Comparison of ENCODE assay signal across 1 cellular context in genomic region chr9:95157491-95158151, GRCh38.
TF ChIP-seq lines count a peak whose summit lies in the region.

No MANE protein-coding gene starts in this region.

TF ChIP-seq in K562, 482 proteins besides CTCF, POLR2A, EP300 and RAD21 (continued from another document):
- TF ChIP-seq ARID3B (CRISPR knock-in tag; IDR thresholded peaks at IDR 0.05; ENCODE audit: borderline replicate concordance) = no peak
- TF ChIP-seq PKNOX1 (IDR thresholded peaks at IDR 0.05) = peak; percentile 33; the same call in 1 of the 2 replicates
- no peak for TF ChIP-seq HES1 (IDR thresholded peaks at IDR 0.05; ENCODE audit: low read depth)
